ENCODE assay signal across 8 cellular contexts in the genomic region with DNA sequence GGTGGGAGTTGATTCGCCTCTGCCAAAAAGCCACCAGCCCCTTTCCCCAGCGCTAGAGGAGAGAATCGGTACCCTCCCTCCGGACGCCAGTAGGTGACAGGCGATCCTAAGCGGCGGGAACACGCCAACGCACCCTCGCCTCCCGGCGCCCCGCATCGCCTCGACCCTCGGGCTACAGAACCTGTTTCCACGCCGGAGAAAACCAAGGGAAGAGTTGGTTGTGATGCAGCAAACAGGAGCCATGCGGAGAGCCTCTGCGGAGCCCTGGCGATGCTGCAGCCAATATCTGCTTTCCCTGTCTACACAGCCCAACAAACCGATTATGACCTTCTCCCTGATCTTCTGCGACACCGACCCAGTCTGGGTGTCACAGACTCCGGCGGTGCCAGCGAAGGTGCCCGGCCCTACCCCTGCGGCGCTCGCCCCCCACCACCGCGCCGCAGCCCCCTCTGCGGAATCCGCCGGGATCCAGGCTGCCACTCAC. TPM values are rescaled to one million over a fixed set of nuclear protein-coding genes. Genes with fewer than 3 reads are reported as not detected.
DNase-seq lines count a peak whose midpoint lies in the region; ATAC-seq and TF ChIP-seq lines count a peak whose summit lies in the region.

No MANE protein-coding gene starts in this region.

- H3K27ac ChIP-seq in stomach = peak overlapping the region; percentile 30 to 78 (median 73)

- H3K4me3 ChIP-seq in cardiac fibroblast (replicated peaks in 1 of 2; ENCODE audit: low read depth in 2 of 2, low read length in 2 of 2) = peak overlapping the region; percentile 74 to 89
- peak overlapping the region; percentile 64 to 98 (median 80) for H3K4me3 ChIP-seq in stomach

- no peaks in the 10 kb centered on the region for H3K9me3 ChIP-seq in stomach

- peak; percentile 34 for DNase-seq in stimulated activated CD4-positive, alpha-beta T cell treated with anti-CD3 and anti-CD28 coated beads, Interleukin-15, amount 100 ng/mL, for 24 hours
- DNase-seq in stimulated activated CD4-positive, alpha-beta T cell treated with anti-CD3 and anti-CD28 coated beads, Interleukin-1b, Interleukin-23, amount 100 ng/mL, for 48 hours = no peak
- peak; percentile 39 for DNase-seq in NOMO-1 treated with dmso at 0.1 percent for 144 hours (lab: John Stamatoyannopoulos, UW; ENCODE audit: unreplicated experiment)
- peak; percentile 36 to 41 for DNase-seq in cardiac fibroblast (ENCODE audit: low read depth in 2 of 2)
- DNase-seq in left lobe of liver (ENCODE audit: low spot score) = no peak
- DNase-seq in stomach = no peak

- H3K27me3 ChIP-seq in stomach = peaks cover 0 to 28% (median 5%) of the 10 kb centered on the region in 3 donors

- TF ChIP-seq CTCF in cardiac fibroblast (IDR thresholded peaks at IDR 0.05; ENCODE audit: low read depth, low read length) (peak; percentile 51), stomach (IDR thresholded peaks at IDR 0.05) (peak in 5 of 7 experiments; percentile 18 to 26 (median 25))

- ATAC-seq in HG02840 (IDR thresholded peaks at IDR 0.05; ENCODE audit: low FRiP score, unreplicated experiment) (peak; percentile 32), left lobe of liver (peak; percentile 35), GM18858 (IDR thresholded peaks at IDR 0.05; ENCODE audit: unreplicated experiment) (no peak)

- WGBS in stomach, 5 donors = 1 to 2% (median 1%) methylated on average over 30 to 38 of the region's 38 CpGs

- TF ChIP-seq POLR2A in stomach (IDR thresholded peaks at IDR 0.05) = no peak

- intact Hi-C loops in stomach (cut with DNase I; ENCODE audit: low total_unique reads) = no loop called here

- H3K4me1 ChIP-seq in stomach = peaks cover 19 to 61% (median 42%) of the 10 kb centered on the region in 4 donors

- no peaks in the 10 kb centered on the region for H3K36me3 ChIP-seq in stomach

- no peak for TF ChIP-seq EP300 in stomach (IDR thresholded peaks at IDR 0.05)

RNA-seq across cellular contexts. Expression of gene PRICKLE1, which starts 0.5 kb away (rescaled TPM):
- 1.9 TPM for total RNA-seq in left lobe of liver
- total RNA-seq in stomach = 10 to 100 TPM in 2 of 5 donors, 1 to 10 TPM in 3; 2.2 to 15.1 (median 2.9) TPM
- 1 to 10 TPM in 2 of 3 donors, under 1 TPM in 1; 0.80 to 8.1 (median 2.3) TPM for polyA plus RNA-seq in stomach

Comparison
In these comparisons a context has a peak if more than half of its experiments do, and no peak if none do; other contexts are left out.
1. DNase-seq: peak in stimulated activated CD4-positive, alpha-beta T cell treated with anti-CD3 and anti-CD28 coated beads, Interleukin-15, amount 100 ng/mL, for 24 hours (single experiment), NOMO-1 treated with dmso at 0.1 percent for 144 hours (single experiment) and cardiac fibroblast (2 of 2); none in stimulated activated CD4-positive, alpha-beta T cell treated with anti-CD3 and anti-CD28 coated beads, Interleukin-1b, Interleukin-23, amount 100 ng/mL, for 48 hours (single experiment), left lobe of liver (single experiment) and stomach (single experiment).